Comparison of ENCODE assay signal across 19 cellular contexts in genomic region chr17:31112001-31112661, GRCh38. TPM values are rescaled to one million over a fixed set of nuclear protein-coding genes. Genes with fewer than 3 reads are reported as not detected.
DNase-seq lines count a peak whose midpoint lies in the region; ATAC-seq, FAIRE-seq and TF ChIP-seq lines count a peak whose summit lies in the region.
"Had no signal": no experiment of that assay in that cellular context is flagged by ENCODE, and none has a peak within 500 bp of the region (broad histone marks: within the 10 kb centered on the region; RNA-seq: fewer than 3 reads in every experiment).

No MANE protein-coding gene starts in this region.

- no peak for TF ChIP-seq CTCF in AG10803 (conservative IDR thresholded peaks at IDR 0.05; ENCODE audit: low read length)
- TF ChIP-seq CTCF in OCI-LY1 (IDR thresholded peaks at IDR 0.05; ENCODE audit: low read length), result no peak
- no peak for TF ChIP-seq CTCF in fibroblast of villous mesenchyme (IDR thresholded peaks at IDR 0.05; ENCODE audit: insufficient read depth, low read depth, low read length)
- TF ChIP-seq CTCF in GM20000 (IDR thresholded peaks at IDR 0.05; ENCODE audit: extremely low read depth, missing control alignments), result no peak
- no peak for TF ChIP-seq CTCF in MM.1S (IDR thresholded peaks at IDR 0.05; ENCODE audit: low read length)

- no peaks in the 10 kb centered on the region for H4K20me1 ChIP-seq in OCI-LY1 (ENCODE audit: insufficient read depth, low read length)
- H4K20me1 ChIP-seq in MM.1S (ENCODE audit: insufficient read depth, low read length), result no peaks in the 10 kb centered on the region

- H2AFZ ChIP-seq in OCI-LY1 (ENCODE audit: low read length) (no peak overlapping the region), MM.1S (ENCODE audit: low read length) (no peak overlapping the region)

- H3K4me1 ChIP-seq in OCI-LY1 (ENCODE audit: insufficient read depth, low read length, severe bottlenecking), result peaks cover 29% of the 10 kb centered on the region
- no peaks in the 10 kb centered on the region; the same call in 1 of the 2 replicates for H3K4me1 ChIP-seq in MM.1S (ENCODE audit: low read length)
- H3K4me1 ChIP-seq: esophagus squamous epithelium had no signal

- H3K9me2 ChIP-seq in OCI-LY1 (ENCODE audit: low read depth, low read length) (no peaks in the 10 kb centered on the region), MM.1S (replicated peaks; ENCODE audit: insufficient read depth, low read length) (no peaks in the 10 kb centered on the region)

- no peak for ATAC-seq in GM19452 (IDR thresholded peaks at IDR 0.05; ENCODE audit: unreplicated experiment)
- ATAC-seq: heart right ventricle; naive thymus-derived CD4-positive, alpha-beta T cell; pancreas had no signal

- H3K27me3 ChIP-seq in OCI-LY1 (ENCODE audit: insufficient read depth, low read length), result no peaks in the 10 kb centered on the region
- H3K27me3 ChIP-seq in MM.1S (replicated peaks; ENCODE audit: insufficient read depth, low read length), result no peaks in the 10 kb centered on the region
- H3K27me3 ChIP-seq: esophagus squamous epithelium, heart right ventricle, pancreas had no signal

- H3K4me3 ChIP-seq in AG10803 (ENCODE audit: low read length), result no peak overlapping the region
- H3K4me3 ChIP-seq in OCI-LY1 (ENCODE audit: low read depth, low read length, poor library complexity, severe bottlenecking), result no peak overlapping the region
- no peak overlapping the region for H3K4me3 ChIP-seq in fibroblast of villous mesenchyme (ENCODE audit: low read depth, low read length)
- H3K4me3 ChIP-seq in MM.1S (ENCODE audit: low read length), result no peak overlapping the region
- H3K4me3 ChIP-seq: esophagus squamous epithelium, heart right ventricle, pancreas had no signal

- H3K4me2 ChIP-seq in OCI-LY1 (ENCODE audit: low read length), result no peak overlapping the region
- no peak overlapping the region for H3K4me2 ChIP-seq in MM.1S (ENCODE audit: low read depth, low read length)

- H3K36me3 ChIP-seq in OCI-LY1 (ENCODE audit: insufficient read depth, low read length) (no peaks in the 10 kb centered on the region), MM.1S (replicated peaks; ENCODE audit: insufficient read depth, low read length) (no peaks in the 10 kb centered on the region)
- H3K36me3 ChIP-seq: esophagus squamous epithelium, heart right ventricle, pancreas had no signal

- H3K9me3 ChIP-seq in OCI-LY1 (ENCODE audit: low read length), result no peaks in the 10 kb centered on the region
- H3K9me3 ChIP-seq in MM.1S (replicated peaks; ENCODE audit: insufficient read depth, low read length), result no peaks in the 10 kb centered on the region
- H3K9me3 ChIP-seq: esophagus squamous epithelium, heart right ventricle, pancreas had no signal

- no peak overlapping the region for H3K9ac ChIP-seq in OCI-LY1 (ENCODE audit: low read length)
- no peak overlapping the region for H3K9ac ChIP-seq in MM.1S (ENCODE audit: low read length)

- peak; percentile 33 for DNase-seq in AG10803 (ENCODE audit: low read depth)
- no peak for DNase-seq in GM18507 (ENCODE audit: extremely low spot score, insufficient read length, low read depth)
- peak; percentile 24 for DNase-seq in fibroblast of villous mesenchyme (ENCODE audit: low read depth)
- no peak for DNase-seq in GM20000 (ENCODE audit: low spot score)
- DNase-seq in NCI-H1105 treated with DMSO at 0.1 percent for 48 hours (lab: John Stamatoyannopoulos, UW), result no peak
- no peak for DNase-seq in MM.1S
- DNase-seq: activated CD4-positive, alpha-beta memory T cell treated with anti-CD3 and anti-CD28 coated beads, Interleukin-2, amount 10 ng/mL, durations not matched to agents 7 days and 5 days; AML-193; esophagus squamous epithelium; heart right ventricle; naive thymus-derived CD4-positive, alpha-beta T cell; NCI-H187 treated with DMSO at 0.1 percent for 48 hours; NCI-H446 treated with DMSO at 0.1 percent for 48 hours; pancreas; SIG-M5; substantia nigra had no signal

- FAIRE-seq in GM18507 (lab: Jason Lieb, UNC), result peak; percentile 41
- FAIRE-seq: HTR-8/SVneo, pancreas had no signal

- no peaks in the 10 kb centered on the region for H3K79me2 ChIP-seq in OCI-LY1 (ENCODE audit: insufficient read depth, low read length)
- H3K79me2 ChIP-seq in MM.1S (ENCODE audit: low read length), result no peaks in the 10 kb centered on the region

- H3F3A ChIP-seq in OCI-LY1 (ENCODE audit: insufficient read depth, low read length) (no peaks in the 10 kb centered on the region), MM.1S (ENCODE audit: insufficient read depth, low read length) (no peaks in the 10 kb centered on the region)

- H3K27ac ChIP-seq in OCI-LY1 (ENCODE audit: low read depth, low read length, poor library complexity, severe bottlenecking), result peak overlapping the region; percentile 11
- H3K27ac ChIP-seq in MM.1S (ENCODE audit: low read length), result no peak overlapping the region
- H3K27ac ChIP-seq: esophagus squamous epithelium, heart right ventricle, pancreas had no signal

RNA-seq across cellular contexts. Expression of gene NF1, which starts 17.4 kb away (rescaled TPM):
- 75.1 and 82.5 TPM in 2 replicates for total RNA-seq in fibroblast of villous mesenchyme

Comparison
In these comparisons a context has a peak if more than half of its experiments do, and no peak if none do; other contexts are left out.
1. DNase-seq: peak in AG10803 (single experiment) and fibroblast of villous mesenchyme (single experiment); none in GM18507 (single experiment), GM20000 (single experiment), NCI-H1105 treated with DMSO at 0.1 percent for 48 hours (single experiment) and MM.1S (single experiment).